In the genomic region with DNA sequence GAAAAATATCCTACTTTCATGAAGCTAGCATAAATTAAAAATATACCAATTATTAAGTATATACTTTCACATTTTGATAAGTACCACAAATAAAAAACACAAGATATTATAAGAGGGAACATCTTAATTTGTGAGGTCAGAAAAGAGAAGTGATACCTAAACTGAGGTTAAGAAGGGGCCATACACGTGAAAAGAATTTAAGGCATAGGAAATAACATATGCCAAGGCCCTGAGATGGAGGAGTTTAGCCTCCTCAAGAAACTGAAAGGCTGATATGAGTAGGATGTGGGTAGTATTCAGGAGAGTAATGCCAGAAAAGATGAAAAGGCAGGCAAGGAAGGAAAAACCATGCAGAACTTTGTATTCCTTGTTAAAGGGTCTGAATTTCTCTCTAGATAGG, we compare ENCODE assay signal across 20 cellular contexts.
A peak's percentile ranks its signal among the peaks of the same experiment; 100 is the strongest.
DNase-seq lines count a peak whose midpoint lies in the region; ATAC-seq and TF ChIP-seq lines count a peak whose summit lies in the region.
"Had no signal": no experiment of that assay in that cellular context is flagged by ENCODE, and none has a peak within 500 bp of the region (broad histone marks: within the 10 kb centered on the region; RNA-seq: fewer than 3 reads in every experiment).

No MANE protein-coding gene starts in this region.

- no peak overlapping the region for H2AFZ ChIP-seq in OCI-LY7 (ENCODE audit: low read length)

- no peaks in the 10 kb centered on the region for H3K36me3 ChIP-seq in OCI-LY7 (ENCODE audit: insufficient read depth, low read length)

- H3K9me3 ChIP-seq in OCI-LY7 (ENCODE audit: low read length) = no peaks in the 10 kb centered on the region
- H3K9me3 ChIP-seq: SK-N-SH had no signal

- no TSS peak for BruUV-seq in OCI-LY7 (replicated peaks; lab: Mats Ljungman, UMichigan)

- no peak for TF ChIP-seq CTCF in OCI-LY7 (conservative IDR thresholded peaks at IDR 0.05; ENCODE audit: low read length)

- H3K4me2 ChIP-seq in OCI-LY7 (ENCODE audit: low read length) = no peak overlapping the region
- H3K4me2 ChIP-seq: SK-N-SH had no signal

- no peaks in the 10 kb centered on the region for H3K9me2 ChIP-seq in OCI-LY7 (ENCODE audit: insufficient read depth, low read length)
- H3K9me2 ChIP-seq: SK-N-SH had no signal

- POLR2A ChIA-PET in OCI-LY7 (lab: Charles Lee) = no interaction called here

- intact Hi-C loops in OCI-LY7 (cut with micrococcal nuclease; ENCODE audit: unreplicated experiment) = no loop called here

- peak; percentile 2 for DNase-seq in OCI-LY7 (ENCODE audit: low spot score)
- DNase-seq in hypothalamus (lab: John Stamatoyannopoulos, UW) = no peak
- no peak for DNase-seq in NCI-H2227 (lab: John Stamatoyannopoulos, UW; ENCODE audit: unreplicated experiment)
- DNase-seq: DMS53; GDM1; Karpas-422; NCI-H1048; NCI-H1417 treated with DMSO at 0.1 percent for 48 hours; NCI-H187; NCI-H2227 treated with DMSO at 0.1 percent for 48 hours; NCI-H510A treated with DMSO at 0.1 percent for 48 hours; NCI-H748 treated with DMSO at 0.1 percent for 48 hours; NK-92 treated with Interleukin-12 subunit alpha and Interleukin-12 subunit beta, amount 100 ng/mL, for 24 hours; SIG-M5; SK-N-SH had no signal

- no peak overlapping the region for H3K27ac ChIP-seq in OCI-LY7 (ENCODE audit: low read depth, low read length, poor library complexity, severe bottlenecking)

- no peaks in the 10 kb centered on the region for H4K20me1 ChIP-seq in OCI-LY7 (ENCODE audit: insufficient read depth, low read length)

- ATAC-seq in GM18505 (IDR thresholded peaks at IDR 0.05; ENCODE audit: unreplicated experiment) (peak; percentile 69), GM19043 (IDR thresholded peaks at IDR 0.05; ENCODE audit: low read depth, unreplicated experiment) (peak; percentile 66), HG02981 (IDR thresholded peaks at IDR 0.05; ENCODE audit: unreplicated experiment) (peak; percentile 43), GM21367 (IDR thresholded peaks at IDR 0.05; ENCODE audit: unreplicated experiment) (no peak)
- ATAC-seq: Panc1 had no signal

- H3K4me1 ChIP-seq in OCI-LY7 (ENCODE audit: insufficient read depth, low read length, poor library complexity, severe bottlenecking) = no peaks in the 10 kb centered on the region

- H3K4me3 ChIP-seq in OCI-LY7 (ENCODE audit: low read depth, low read length, poor library complexity, severe bottlenecking) = no peak overlapping the region

- CTCF ChIA-PET in OCI-LY7 (lab: Charles Lee; ENCODE audit: unreplicated experiment) = no interaction called here

- H3K79me2 ChIP-seq in OCI-LY7 (ENCODE audit: insufficient read depth, low read depth, low read length) = no peaks in the 10 kb centered on the region

- no peak for TF ChIP-seq POLR2A in GM18505 (IDR thresholded peaks at IDR 0.05; ENCODE audit: borderline replicate concordance, extremely low read depth, insufficient read depth, insufficient read length)
